Comparison of ENCODE assay signal across 8 cellular contexts in genomic region chr10:125822878-125823662, GRCh38. TPM values are rescaled to one million over a fixed set of nuclear protein-coding genes. Genes with fewer than 3 reads are reported as not detected.
DNase-seq lines count a peak whose midpoint lies in the region; ATAC-seq and TF ChIP-seq lines count a peak whose summit lies in the region.

BCCIP (plus strand) TSS chr10:125823546; CDS start chr10:125823558, 12 bp downstream.
UROS (minus strand) TSS chr10:125823258; CDS start chr10:125816499, 6,759 bp downstream.

- peak; percentile 88 for ATAC-seq in stimulated activated naive CD8-positive, alpha-beta T cell treated with anti-CD3 and anti-CD28 coated beads, Interleukin-15, amount 100 ng/mL, for 72 hours

- H2AFZ ChIP-seq in neural cell (ENCODE audit: low read depth, low read length), result peak within 1 kb of the TSS; percentile 75

- H3K4me3 Mint-ChIP-seq in stimulated activated naive CD8-positive, alpha-beta T cell treated with anti-CD3 and anti-CD28 coated beads, Interleukin-15, amount 100 ng/mL, for 72 hours, result peak within 1 kb of the TSS in 1 of 2 donors; percentile 79

- TF ChIP-seq CTCF in fibroblast of villous mesenchyme (IDR thresholded peaks at IDR 0.05; ENCODE audit: insufficient read depth, low read depth, low read length) (no peak), neural cell (IDR thresholded peaks at IDR 0.05; ENCODE audit: poor library complexity, severe bottlenecking) (peak; percentile 34)

- H3K36me3 ChIP-seq in HAP-1 (replicated peaks) (peaks cover 25% of the 10 kb centered on the region), MG63 (peaks cover 30% of the 10 kb centered on the region), neural cell (ENCODE audit: insufficient read depth, low read length) (no peaks in the 10 kb centered on the region)

- peak within 1 kb of the TSS; percentile 83 for H3K27ac ChIP-seq in neural cell (ENCODE audit: low read length)

- H3K4me1 Mint-ChIP-seq in stimulated activated naive CD8-positive, alpha-beta T cell treated with anti-CD3 and anti-CD28 coated beads, Interleukin-15, amount 100 ng/mL, for 72 hours, result peaks cover 41% of the 10 kb centered on the region

- H3K4me3 ChIP-seq in HAP-1, result peak within 1 kb of the TSS; percentile 76
- peak within 1 kb of the TSS; percentile 100 for H3K4me3 ChIP-seq in MG63
- H3K4me3 ChIP-seq in fibroblast of villous mesenchyme (ENCODE audit: low read depth, low read length), result peak within 1 kb of the TSS; percentile 100
- H3K4me3 ChIP-seq in neural cell (ENCODE audit: low read length), result peak within 1 kb of the TSS; percentile 69

- H3K27ac Mint-ChIP-seq in stimulated activated naive CD8-positive, alpha-beta T cell treated with anti-CD3 and anti-CD28 coated beads, Interleukin-15, amount 100 ng/mL, for 72 hours, result peak within 1 kb of the TSS; percentile 16 to 87

- no peaks in the 10 kb centered on the region for H3K27me3 ChIP-seq in HAP-1 (ENCODE audit: low read depth)
- no peaks in the 10 kb centered on the region for H3K27me3 ChIP-seq in MG63
- no peaks in the 10 kb centered on the region for H3K27me3 ChIP-seq in neural cell (ENCODE audit: insufficient read depth, low read depth, low read length)

- H3K9me2 ChIP-seq in neural cell (ENCODE audit: insufficient read depth, low read length), result no peaks in the 10 kb centered on the region

- in situ Hi-C loops in HAP-1 (cut with MboI; ENCODE audit: low sequenced_read_pairs), result no loop called here

- no peaks in the 10 kb centered on the region for H3K27me3 Mint-ChIP-seq in stimulated activated naive CD8-positive, alpha-beta T cell treated with anti-CD3 and anti-CD28 coated beads, Interleukin-15, amount 100 ng/mL, for 72 hours

- peak within 1 kb of the TSS; percentile 75 for H3K4me2 ChIP-seq in neural cell (ENCODE audit: low read length)

- no peaks in the 10 kb centered on the region for H4K20me1 ChIP-seq in neural cell (ENCODE audit: insufficient read depth)

- peak; percentile 93 for DNase-seq in ELR (ENCODE audit: low read depth)
- DNase-seq in HAP-1 (ENCODE audit: low spot score in 2 of 2), result peak; percentile 78 to 91
- peak; percentile 86 for DNase-seq in MG63
- peak; percentile 80 to 87 for DNase-seq in SHP77 (lab: John Stamatoyannopoulos, UW)
- peak; percentile 83 for DNase-seq in activated effector memory CD4-positive, alpha-beta T cell treated with Interleukin-2 at 50 U/mL for 16 hours
- peak; percentile 93 for DNase-seq in fibroblast of villous mesenchyme (ENCODE audit: low read depth)
- DNase-seq in stimulated activated naive CD8-positive, alpha-beta T cell treated with anti-CD3 and anti-CD28 coated beads, Interleukin-15, amount 100 ng/mL, for 72 hours, result peak; percentile 91

- peaks cover 18% of the 10 kb centered on the region for H3K4me1 ChIP-seq in HAP-1

- H3K9me3 ChIP-seq in HAP-1, result no peaks in the 10 kb centered on the region
- H3K9me3 ChIP-seq in MG63, result no peaks in the 10 kb centered on the region
- H3K9me3 ChIP-seq in neural cell (ENCODE audit: low read length), result no peaks in the 10 kb centered on the region

- no peaks in the 10 kb centered on the region for H3K9me3 Mint-ChIP-seq in stimulated activated naive CD8-positive, alpha-beta T cell treated with anti-CD3 and anti-CD28 coated beads, Interleukin-15, amount 100 ng/mL, for 72 hours

- no peaks in the 10 kb centered on the region for H3F3A ChIP-seq in neural cell (ENCODE audit: insufficient read depth, low read length, poor library complexity, severe bottlenecking)

- peak; percentile 52 for TF ChIP-seq RAD21 in neural cell (conservative IDR thresholded peaks at IDR 0.05)

- H3K79me2 ChIP-seq in neural cell (replicated peaks; ENCODE audit: insufficient read depth, low read length), result peaks cover 25% of the 10 kb centered on the region

- peak within 1 kb of the TSS; percentile 80 for H3K9ac ChIP-seq in neural cell (ENCODE audit: low read length)

- TF ChIP-seq EP300 in neural cell (conservative IDR thresholded peaks at IDR 0.05; ENCODE audit: poor library complexity, severe bottlenecking), result peak; percentile 48

TF ChIP-seq in neural cell, 6 proteins besides CTCF, POLR2A, EP300 and RAD21:
- TF ChIP-seq TAF1 (IDR thresholded peaks at IDR 0.05; ENCODE audit: low read depth) (peak; percentile 66), POLR2AphosphoS5 (IDR thresholded peaks at IDR 0.05) (peak; percentile 85), SMC3 (conservative IDR thresholded peaks at IDR 0.05; ENCODE audit: poor library complexity) (peak; percentile 60), REST (IDR thresholded peaks at IDR 0.05; ENCODE audit: borderline replicate concordance) (peak; percentile 27), EZH2 (IDR thresholded peaks at IDR 0.05; ENCODE audit: borderline replicate concordance, insufficient read depth, low read length, poor library complexity, severe bottlenecking) (no peak), MXI1 (conservative IDR thresholded peaks at IDR 0.05; ENCODE audit: poor library complexity, severe bottlenecking) (peak; percentile 96)
TF ChIP-seq in neural cell: peak in this region for 5.

RNA-seq across cellular contexts. Expression of gene BCCIP, which starts in this region (rescaled TPM):
- total RNA-seq in MG63 (2014; rRNA removed; shearing (Covaris generic); ENCODE audit: low replicate concordance), result 89.8 and 184 TPM in 2 replicates
- total RNA-seq in fibroblast of villous mesenchyme, result 31.2 and 48.4 TPM in 2 replicates
- polyA plus RNA-seq in neural cell, result 73.5 and 95.8 TPM in 2 replicates
- polyA minus RNA-seq in neural cell, result 58.7 and 62.9 TPM in 2 replicates

RNA-seq across cellular contexts. Expression of gene UROS, which starts in this region (rescaled TPM):
- 78.8 and 87.2 TPM in 2 replicates for total RNA-seq in MG63 (2014; rRNA removed; shearing (Covaris generic); ENCODE audit: low replicate concordance)
- total RNA-seq in fibroblast of villous mesenchyme, result 93.7 and 94.7 TPM in 2 replicates
- 85.0 and 103 TPM in 2 replicates for polyA plus RNA-seq in neural cell
- 67.0 and 69.5 TPM in 2 replicates for polyA minus RNA-seq in neural cell

Comparison
In these comparisons a context has a peak if more than half of its experiments do, and no peak if none do; other contexts are left out.
1. Peak in every context shown above with its lines: DNase-seq, ATAC-seq, H3K4me3 ChIP-seq and H3K27ac ChIP-seq.